In genomic region chr17:16297367-16298139, GRCh38 we compare ENCODE assay signal across 1 cellular context.
TF ChIP-seq lines count a peak whose summit lies in the region.

No MANE protein-coding gene starts in this region.

TF ChIP-seq in HepG2, 621 proteins besides CTCF, POLR2A, EP300 and RAD21 (continued from another document and continues in another):
- TF ChIP-seq ZNF430 (CRISPR knock-in tag; IDR thresholded peaks at IDR 0.05) (0 out of 2 replicates have a peak, but pooled peaks have one; percentile 18), KDM5B (CRISPR knock-in tag; IDR thresholded peaks at IDR 0.05; ENCODE audit: borderline replicate concordance) (peak; percentile 36; the same call in 1 of the 2 replicates), CREM (IDR thresholded peaks at IDR 0.05) (0 out of 2 replicates have a peak, but pooled peaks have one; percentile 29), CREM (CRISPR knock-in tag; IDR thresholded peaks at IDR 0.05) (no peak), POLR2AphosphoS2 (IDR thresholded peaks at IDR 0.05; ENCODE audit: low read depth, low read length) (no peak; the same call in 1 of the 2 replicates), MTERF4 (CRISPR knock-in tag; IDR thresholded peaks at IDR 0.05) (no peak), ESRRA (CRISPR knock-in tag; IDR thresholded peaks at IDR 0.05; ENCODE audit: low read depth) (peak; percentile 10; the same call in 1 of the 2 replicates), ZNF878 (CRISPR knock-in tag; IDR thresholded peaks at IDR 0.05) (peak; percentile 49; the same call in 1 of the 2 replicates), SMARCC2 (IDR thresholded peaks at IDR 0.05) (no peak), TMF1 (CRISPR knock-in tag; IDR thresholded peaks at IDR 0.05; ENCODE audit: low read depth) (no peak), SNAPC2 (CRISPR knock-in tag; IDR thresholded peaks at IDR 0.05) (0 out of 2 replicates have a peak, but pooled peaks have one; percentile 34), SATB2 (CRISPR knock-in tag; IDR thresholded peaks at IDR 0.05) (no peak), ZNF678 (CRISPR knock-in tag; IDR thresholded peaks at IDR 0.05) (no peak), TRAFD1 (CRISPR knock-in tag; IDR thresholded peaks at IDR 0.05; ENCODE audit: borderline replicate concordance) (0 out of 2 replicates have a peak, but pooled peaks have one; percentile 23), ARID2 (CRISPR knock-in tag; IDR thresholded peaks at IDR 0.05; ENCODE audit: borderline replicate concordance) (0 out of 2 replicates have a peak, but pooled peaks have one; percentile 72), SALL1 (CRISPR knock-in tag; IDR thresholded peaks at IDR 0.05) (peak; percentile 61), NR2F6 (IDR thresholded peaks at IDR 0.05) (0 out of 2 replicates have a peak, but pooled peaks have one; percentile 2), NR2F6 (CRISPR knock-in tag; IDR thresholded peaks at IDR 0.05) (peak; percentile 54; the same call in 1 of the 2 replicates), ZXDC (CRISPR knock-in tag; IDR thresholded peaks at IDR 0.05) (no peak), ZNF562 (CRISPR knock-in tag; IDR thresholded peaks at IDR 0.05; ENCODE audit: borderline replicate concordance) (no peak), ZNF441 (CRISPR knock-in tag; IDR thresholded peaks at IDR 0.05; ENCODE audit: borderline replicate concordance) (peak; percentile 25; the same call in 1 of the 2 replicates), EZH2 (conservative IDR thresholded peaks at IDR 0.05; ENCODE audit: low read depth, low read length) (no peak), ZNF496 (CRISPR knock-in tag; IDR thresholded peaks at IDR 0.05; ENCODE audit: insufficient replicate concordance) (no peak), GLMP (CRISPR knock-in tag; IDR thresholded peaks at IDR 0.05; ENCODE audit: borderline replicate concordance) (no peak), MEIS1 (CRISPR knock-in tag; IDR thresholded peaks at IDR 0.05; ENCODE audit: borderline replicate concordance) (no peak), RFXAP (CRISPR knock-in tag; IDR thresholded peaks at IDR 0.05; ENCODE audit: borderline replicate concordance) (no peak)
- TF ChIP-seq, protein P1, sequence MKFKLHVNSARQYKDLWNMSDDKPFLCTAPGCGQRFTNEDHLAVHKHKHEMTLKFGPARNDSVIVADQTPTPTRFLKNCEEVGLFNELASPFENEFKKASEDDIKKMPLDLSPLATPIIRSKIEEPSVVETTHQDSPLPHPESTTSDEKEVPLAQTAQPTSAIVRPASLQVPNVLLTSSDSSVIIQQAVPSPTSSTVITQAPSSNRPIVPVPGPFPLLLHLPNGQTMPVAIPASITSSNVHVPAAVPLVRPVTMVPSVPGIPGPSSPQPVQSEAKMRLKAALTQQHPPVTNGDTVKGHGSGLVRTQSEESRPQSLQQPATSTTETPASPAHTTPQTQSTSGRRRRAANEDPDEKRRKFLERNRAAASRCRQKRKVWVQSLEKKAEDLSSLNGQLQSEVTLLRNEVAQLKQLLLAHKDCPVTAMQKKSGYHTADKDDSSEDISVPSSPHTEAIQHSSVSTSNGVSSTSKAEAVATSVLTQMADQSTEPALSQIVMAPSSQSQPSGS (CRISPR knock-in tag; IDR thresholded peaks at IDR 0.05): no peak
- TF ChIP-seq, protein P2, sequence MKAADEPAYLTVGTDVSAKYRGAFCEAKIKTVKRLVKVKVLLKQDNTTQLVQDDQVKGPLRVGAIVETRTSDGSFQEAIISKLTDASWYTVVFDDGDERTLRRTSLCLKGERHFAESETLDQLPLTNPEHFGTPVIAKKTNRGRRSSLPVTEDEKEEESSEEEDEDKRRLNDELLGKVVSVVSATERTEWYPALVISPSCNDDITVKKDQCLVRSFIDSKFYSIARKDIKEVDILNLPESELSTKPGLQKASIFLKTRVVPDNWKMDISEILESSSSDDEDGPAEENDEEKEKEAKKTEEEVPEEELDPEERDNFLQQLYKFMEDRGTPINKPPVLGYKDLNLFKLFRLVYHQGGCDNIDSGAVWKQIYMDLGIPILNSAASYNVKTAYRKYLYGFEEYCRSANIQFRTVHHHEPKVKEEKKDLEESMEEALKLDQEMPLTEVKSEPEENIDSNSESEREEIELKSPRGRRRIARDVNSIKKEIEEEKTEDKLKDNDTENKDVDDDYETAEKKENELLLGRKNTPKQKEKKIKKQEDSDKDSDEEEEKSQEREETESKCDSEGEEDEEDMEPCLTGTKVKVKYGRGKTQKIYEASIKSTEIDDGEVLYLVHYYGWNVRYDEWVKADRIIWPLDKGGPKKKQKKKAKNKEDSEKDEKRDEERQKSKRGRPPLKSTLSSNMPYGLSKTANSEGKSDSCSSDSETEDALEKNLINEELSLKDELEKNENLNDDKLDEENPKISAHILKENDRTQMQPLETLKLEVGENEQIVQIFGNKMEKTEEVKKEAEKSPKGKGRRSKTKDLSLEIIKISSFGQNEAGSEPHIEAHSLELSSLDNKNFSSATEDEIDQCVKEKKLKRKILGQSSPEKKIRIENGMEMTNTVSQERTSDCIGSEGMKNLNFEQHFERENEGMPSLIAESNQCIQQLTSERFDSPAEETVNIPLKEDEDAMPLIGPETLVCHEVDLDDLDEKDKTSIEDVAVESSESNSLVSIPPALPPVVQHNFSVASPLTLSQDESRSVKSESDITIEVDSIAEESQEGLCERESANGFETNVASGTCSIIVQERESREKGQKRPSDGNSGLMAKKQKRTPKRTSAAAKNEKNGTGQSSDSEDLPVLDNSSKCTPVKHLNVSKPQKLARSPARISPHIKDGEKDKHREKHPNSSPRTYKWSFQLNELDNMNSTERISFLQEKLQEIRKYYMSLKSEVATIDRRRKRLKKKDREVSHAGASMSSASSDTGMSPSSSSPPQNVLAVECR (CRISPR knock-in tag; IDR thresholded peaks at IDR 0.05; ENCODE audit: borderline replicate concordance): no peak
- TF ChIP-seq, protein P3, sequence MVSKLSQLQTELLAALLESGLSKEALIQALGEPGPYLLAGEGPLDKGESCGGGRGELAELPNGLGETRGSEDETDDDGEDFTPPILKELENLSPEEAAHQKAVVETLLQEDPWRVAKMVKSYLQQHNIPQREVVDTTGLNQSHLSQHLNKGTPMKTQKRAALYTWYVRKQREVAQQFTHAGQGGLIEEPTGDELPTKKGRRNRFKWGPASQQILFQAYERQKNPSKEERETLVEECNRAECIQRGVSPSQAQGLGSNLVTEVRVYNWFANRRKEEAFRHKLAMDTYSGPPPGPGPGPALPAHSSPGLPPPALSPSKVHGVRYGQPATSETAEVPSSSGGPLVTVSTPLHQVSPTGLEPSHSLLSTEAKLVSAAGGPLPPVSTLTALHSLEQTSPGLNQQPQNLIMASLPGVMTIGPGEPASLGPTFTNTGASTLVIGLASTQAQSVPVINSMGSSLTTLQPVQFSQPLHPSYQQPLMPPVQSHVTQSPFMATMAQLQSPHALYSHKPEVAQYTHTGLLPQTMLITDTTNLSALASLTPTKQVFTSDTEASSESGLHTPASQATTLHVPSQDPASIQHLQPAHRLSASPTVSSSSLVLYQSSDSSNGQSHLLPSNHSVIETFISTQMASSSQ (IDR thresholded peaks at IDR 0.05; ENCODE audit: low read depth): peak; percentile 23; the same call in 1 of the 2 replicates
- TF ChIP-seq, protein P3 (CRISPR knock-in tag; IDR thresholded peaks at IDR 0.05; ENCODE audit: borderline replicate concordance): no peak
- TF ChIP-seq, protein P4, sequence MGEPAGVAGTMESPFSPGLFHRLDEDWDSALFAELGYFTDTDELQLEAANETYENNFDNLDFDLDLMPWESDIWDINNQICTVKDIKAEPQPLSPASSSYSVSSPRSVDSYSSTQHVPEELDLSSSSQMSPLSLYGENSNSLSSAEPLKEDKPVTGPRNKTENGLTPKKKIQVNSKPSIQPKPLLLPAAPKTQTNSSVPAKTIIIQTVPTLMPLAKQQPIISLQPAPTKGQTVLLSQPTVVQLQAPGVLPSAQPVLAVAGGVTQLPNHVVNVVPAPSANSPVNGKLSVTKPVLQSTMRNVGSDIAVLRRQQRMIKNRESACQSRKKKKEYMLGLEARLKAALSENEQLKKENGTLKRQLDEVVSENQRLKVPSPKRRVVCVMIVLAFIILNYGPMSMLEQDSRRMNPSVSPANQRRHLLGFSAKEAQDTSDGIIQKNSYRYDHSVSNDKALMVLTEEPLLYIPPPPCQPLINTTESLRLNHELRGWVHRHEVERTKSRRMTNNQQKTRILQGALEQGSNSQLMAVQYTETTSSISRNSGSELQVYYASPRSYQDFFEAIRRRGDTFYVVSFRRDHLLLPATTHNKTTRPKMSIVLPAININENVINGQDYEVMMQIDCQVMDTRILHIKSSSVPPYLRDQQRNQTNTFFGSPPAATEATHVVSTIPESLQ (CRISPR knock-in tag; conservative IDR thresholded peaks at IDR 0.05): no peak
- TF ChIP-seq, protein P5, sequence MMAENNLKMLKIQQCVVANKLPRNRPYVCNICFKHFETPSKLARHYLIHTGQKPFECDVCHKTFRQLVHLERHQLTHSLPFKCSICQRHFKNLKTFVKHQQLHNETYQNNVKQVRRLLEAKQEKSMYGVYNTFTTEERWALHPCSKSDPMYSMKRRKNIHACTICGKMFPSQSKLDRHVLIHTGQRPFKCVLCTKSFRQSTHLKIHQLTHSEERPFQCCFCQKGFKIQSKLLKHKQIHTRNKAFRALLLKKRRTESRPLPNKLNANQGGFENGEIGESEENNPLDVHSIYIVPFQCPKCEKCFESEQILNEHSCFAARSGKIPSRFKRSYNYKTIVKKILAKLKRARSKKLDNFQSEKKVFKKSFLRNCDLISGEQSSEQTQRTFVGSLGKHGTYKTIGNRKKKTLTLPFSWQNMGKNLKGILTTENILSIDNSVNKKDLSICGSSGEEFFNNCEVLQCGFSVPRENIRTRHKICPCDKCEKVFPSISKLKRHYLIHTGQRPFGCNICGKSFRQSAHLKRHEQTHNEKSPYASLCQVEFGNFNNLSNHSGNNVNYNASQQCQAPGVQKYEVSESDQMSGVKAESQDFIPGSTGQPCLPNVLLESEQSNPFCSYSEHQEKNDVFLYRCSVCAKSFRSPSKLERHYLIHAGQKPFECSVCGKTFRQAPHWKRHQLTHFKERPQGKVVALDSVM (CRISPR knock-in tag; IDR thresholded peaks at IDR 0.05): no peak
- TF ChIP-seq, protein P6, sequence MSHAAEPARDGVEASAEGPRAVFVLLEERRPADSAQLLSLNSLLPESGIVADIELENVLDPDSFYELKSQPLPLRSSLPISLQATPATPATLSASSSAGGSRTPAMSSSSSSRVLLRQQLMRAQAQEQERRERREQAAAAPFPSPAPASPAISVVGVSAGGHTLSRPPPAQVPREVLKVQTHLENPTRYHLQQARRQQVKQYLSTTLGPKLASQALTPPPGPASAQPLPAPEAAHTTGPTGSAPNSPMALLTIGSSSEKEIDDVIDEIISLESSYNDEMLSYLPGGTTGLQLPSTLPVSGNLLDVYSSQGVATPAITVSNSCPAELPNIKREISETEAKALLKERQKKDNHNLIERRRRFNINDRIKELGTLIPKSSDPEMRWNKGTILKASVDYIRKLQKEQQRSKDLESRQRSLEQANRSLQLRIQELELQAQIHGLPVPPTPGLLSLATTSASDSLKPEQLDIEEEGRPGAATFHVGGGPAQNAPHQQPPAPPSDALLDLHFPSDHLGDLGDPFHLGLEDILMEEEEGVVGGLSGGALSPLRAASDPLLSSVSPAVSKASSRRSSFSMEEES (CRISPR knock-in tag; IDR thresholded peaks at IDR 0.05): 0 out of 2 replicates have a peak, but pooled peaks have one; percentile 34
